Comparison of ENCODE assay signal across 21 cellular contexts in the genomic region with DNA sequence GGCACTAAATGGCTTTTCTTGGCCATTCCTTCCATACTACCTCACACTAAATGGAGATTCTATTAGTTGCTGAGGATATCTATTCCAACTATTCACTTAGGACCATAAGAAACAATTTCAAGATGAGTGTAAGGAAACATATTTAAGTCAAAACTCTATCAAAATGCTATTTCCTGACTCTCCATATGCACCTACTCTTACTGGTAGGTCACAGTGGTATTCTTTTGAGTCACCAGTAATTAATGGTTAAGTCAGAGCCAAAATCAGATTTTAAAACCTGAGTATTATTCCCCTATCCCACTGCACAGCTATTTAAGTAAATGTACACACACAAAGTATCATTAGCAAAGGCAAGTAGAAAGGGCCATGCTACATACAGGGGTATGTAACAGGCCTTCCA. TPM values are rescaled to one million over a fixed set of nuclear protein-coding genes. Genes with fewer than 3 reads are reported as not detected.
DNase-seq lines count a peak whose midpoint lies in the region; ATAC-seq lines count a peak whose summit lies in the region.
"Had no signal": no experiment of that assay in that cellular context is flagged by ENCODE, and none has a peak within 500 bp of the region (broad histone marks: within the 10 kb centered on the region; RNA-seq: fewer than 3 reads in every experiment).

No MANE protein-coding gene starts in this region.

- H3K4me3 Mint-ChIP-seq in activated naive CD8-positive, alpha-beta T cell: no peak overlapping the region
- H3K4me3 Mint-ChIP-seq in activated naive CD8-positive, alpha-beta T cell treated with anti-CD3 and anti-CD28 coated beads, Interleukin-2, amount 50 U/mL, for 24 hours: no peak overlapping the region
- peak overlapping the region in 1 of 4 donors; percentile 49 for H3K4me3 Mint-ChIP-seq in IgD-negative memory B cell
- peak overlapping the region in 1 of 2 donors; percentile 27 for H3K4me3 Mint-ChIP-seq in effector memory CD8-positive, alpha-beta T cell
- H3K4me3 Mint-ChIP-seq: neural crest cell had no signal

- H3K27me3 Mint-ChIP-seq in activated naive CD8-positive, alpha-beta T cell: no peaks in the 10 kb centered on the region
- H3K27me3 Mint-ChIP-seq in activated naive CD8-positive, alpha-beta T cell treated with anti-CD3 and anti-CD28 coated beads, Interleukin-2, amount 50 U/mL, for 24 hours: no peaks in the 10 kb centered on the region
- no peaks in the 10 kb centered on the region for H3K27me3 Mint-ChIP-seq in IgD-negative memory B cell
- H3K27me3 Mint-ChIP-seq in effector memory CD8-positive, alpha-beta T cell: no peaks in the 10 kb centered on the region

- no peak for DNase-seq in activated naive CD8-positive, alpha-beta T cell treated with anti-CD3 and anti-CD28 coated beads, Interleukin-2, amount 50 U/mL, for 24 hours
- no peak for DNase-seq in effector memory CD8-positive, alpha-beta T cell
- no peak for DNase-seq in NCI-H1436 (lab: John Stamatoyannopoulos, UW)
- DNase-seq: ACHN; amygdala; central memory CD4-positive, alpha-beta T cell; DND-41; effector CD4-positive, alpha-beta T cell; left cardiac atrium; NCI-H1694; NCI-H774; small intestine; stimulated activated CD4-positive, alpha-beta T cell treated with anti-CD3 and anti-CD28 coated beads, Interleukin-4, amount 100 ng/mL, for 1 hour; T-helper 9 cell had no signal

- peaks cover 6% of the 10 kb centered on the region for H3K36me3 Mint-ChIP-seq in activated naive CD8-positive, alpha-beta T cell
- peaks cover 4% of the 10 kb centered on the region for H3K36me3 Mint-ChIP-seq in activated naive CD8-positive, alpha-beta T cell treated with anti-CD3 and anti-CD28 coated beads, Interleukin-2, amount 50 U/mL, for 24 hours (ENCODE audit: low read depth)
- no peaks in the 10 kb centered on the region for H3K36me3 Mint-ChIP-seq in IgD-negative memory B cell
- H3K36me3 Mint-ChIP-seq in effector memory CD8-positive, alpha-beta T cell (ENCODE audit: insufficient read depth): peaks cover 55% of the 10 kb centered on the region

- H3K27ac Mint-ChIP-seq in activated naive CD8-positive, alpha-beta T cell: peak overlapping the region; percentile 55
- no peak overlapping the region for H3K27ac Mint-ChIP-seq in activated naive CD8-positive, alpha-beta T cell treated with anti-CD3 and anti-CD28 coated beads, Interleukin-2, amount 50 U/mL, for 24 hours
- H3K27ac Mint-ChIP-seq in IgD-negative memory B cell: peak overlapping the region; percentile 7 to 78 (median 76)
- peak overlapping the region in 1 of 2 donors; percentile 42 for H3K27ac Mint-ChIP-seq in effector memory CD8-positive, alpha-beta T cell

- no peak for ATAC-seq in activated naive CD8-positive, alpha-beta T cell treated with anti-CD3 and anti-CD28 coated beads, Interleukin-2, amount 50 U/mL, for 24 hours
- ATAC-seq in effector memory CD8-positive, alpha-beta T cell (replicated peaks): peak; percentile 16
- ATAC-seq in HG02870 (IDR thresholded peaks at IDR 0.05; ENCODE audit: unreplicated experiment): no peak
- ATAC-seq in HG02678 (IDR thresholded peaks at IDR 0.05; ENCODE audit: unreplicated experiment): no peak
- no peak for ATAC-seq in GM21786 (IDR thresholded peaks at IDR 0.05; ENCODE audit: unreplicated experiment)
- ATAC-seq: left cardiac atrium, Panc1 had no signal

- H3K9me3 Mint-ChIP-seq in activated naive CD8-positive, alpha-beta T cell (ENCODE audit: low read depth): no peaks in the 10 kb centered on the region
- peaks cover 3% of the 10 kb centered on the region for H3K9me3 Mint-ChIP-seq in activated naive CD8-positive, alpha-beta T cell treated with anti-CD3 and anti-CD28 coated beads, Interleukin-2, amount 50 U/mL, for 24 hours
- H3K9me3 Mint-ChIP-seq in IgD-negative memory B cell: no peaks in the 10 kb centered on the region
- H3K9me3 Mint-ChIP-seq in effector memory CD8-positive, alpha-beta T cell: no peaks in the 10 kb centered on the region
- H3K9me3 Mint-ChIP-seq: neural crest cell had no signal

- peaks cover 70% of the 10 kb centered on the region for H3K4me1 Mint-ChIP-seq in activated naive CD8-positive, alpha-beta T cell (ENCODE audit: low read depth)
- peaks cover 64% of the 10 kb centered on the region for H3K4me1 Mint-ChIP-seq in activated naive CD8-positive, alpha-beta T cell treated with anti-CD3 and anti-CD28 coated beads, Interleukin-2, amount 50 U/mL, for 24 hours
- H3K4me1 Mint-ChIP-seq in IgD-negative memory B cell: peaks cover 42 to 53% (median 45%) of the 10 kb centered on the region in 3 donors
- peaks cover 42 to 66% of the 10 kb centered on the region in 2 donors for H3K4me1 Mint-ChIP-seq in effector memory CD8-positive, alpha-beta T cell (ENCODE audit: low read depth in 2 of 2)

RNA-seq across cellular contexts. Expression of a gene that starts 50.3 kb away (rescaled TPM):
- 66.2 TPM for polyA plus RNA-seq in IgD-negative memory B cell

RNA-seq across cellular contexts. Expression of a gene that starts 50.7 kb away (rescaled TPM):
- 63.7 TPM for polyA plus RNA-seq in IgD-negative memory B cell
